1 cellular context compared by ENCODE assay signal in genomic region chr16:29819506-29819905, GRCh38.
TF ChIP-seq lines count a peak whose summit lies in the region.

No MANE protein-coding gene starts in this region.

TF ChIP-seq in GM12878, 131 proteins besides CTCF, POLR2A, EP300 and RAD21:
- TF ChIP-seq ETV6 (conservative IDR thresholded peaks at IDR 0.05 in 1 of 2, IDR thresholded peaks at IDR 0.05 in 1 of 2; ENCODE audit: borderline replicate concordance in 1 of 2, low read depth in 1 of 2) (no peak), PKNOX1 (IDR thresholded peaks at IDR 0.05) (no peak), E2F4 (IDR thresholded peaks at IDR 0.05; ENCODE audit: low read depth, low read length) (no peak), STAT3 (IDR thresholded peaks at IDR 0.05; ENCODE audit: low read depth, low read length) (no peak), TAF1 (IDR thresholded peaks at IDR 0.05; ENCODE audit: borderline replicate concordance, low read depth, low read length) (no peak), SPI1 (IDR thresholded peaks at IDR 0.05; ENCODE audit: borderline replicate concordance, insufficient read depth, low read depth, low read length) (no peak; the same call in 1 of the 2 replicates), IRF4 (IDR thresholded peaks at IDR 0.05; ENCODE audit: low read depth, low read length) (no peak), BCL11A (IDR thresholded peaks at IDR 0.05; ENCODE audit: low read depth, low read length) (no peak), TCF7 (IDR thresholded peaks at IDR 0.05; ENCODE audit: borderline replicate concordance) (no peak)
TF ChIP-seq in GM12878: peak in this region for 0.
